1 cellular context compared by ENCODE assay signal in the genomic region with DNA sequence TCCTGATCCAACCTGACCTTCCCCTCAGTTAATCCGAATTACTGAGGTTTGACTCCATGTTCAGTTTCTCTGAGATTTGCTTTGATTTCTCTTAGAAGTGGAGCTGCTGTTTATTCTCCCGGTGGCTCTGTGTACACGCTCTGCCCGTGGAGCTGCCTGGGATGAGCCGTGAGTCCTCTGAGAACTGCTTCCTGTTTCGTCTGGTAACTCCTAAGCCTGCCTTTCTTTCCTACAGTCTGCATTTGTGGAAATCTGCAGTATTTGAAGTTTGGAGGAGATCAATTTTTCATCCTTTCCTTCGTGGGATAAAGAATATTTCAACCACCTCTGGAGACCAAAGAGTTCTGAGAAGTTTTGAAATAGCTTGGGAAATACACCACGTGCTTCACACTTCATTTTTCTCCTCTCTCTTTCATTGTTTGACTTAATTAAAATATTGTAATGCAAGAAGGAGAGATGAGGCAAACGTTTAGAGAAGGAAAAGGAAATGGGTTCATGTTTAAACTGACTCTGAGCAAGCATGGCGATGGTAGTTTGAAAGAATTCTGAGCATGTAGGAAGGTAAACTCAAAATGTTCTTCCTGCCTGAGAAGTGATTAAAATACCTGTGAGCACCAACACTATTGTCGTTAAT.
TF ChIP-seq lines count a peak whose summit lies in the region.

No MANE protein-coding gene starts in this region.

TF ChIP-seq in HepG2, 621 proteins besides CTCF, POLR2A, EP300 and RAD21 (continued from another document and continues in another):
- TF ChIP-seq, protein P1, sequence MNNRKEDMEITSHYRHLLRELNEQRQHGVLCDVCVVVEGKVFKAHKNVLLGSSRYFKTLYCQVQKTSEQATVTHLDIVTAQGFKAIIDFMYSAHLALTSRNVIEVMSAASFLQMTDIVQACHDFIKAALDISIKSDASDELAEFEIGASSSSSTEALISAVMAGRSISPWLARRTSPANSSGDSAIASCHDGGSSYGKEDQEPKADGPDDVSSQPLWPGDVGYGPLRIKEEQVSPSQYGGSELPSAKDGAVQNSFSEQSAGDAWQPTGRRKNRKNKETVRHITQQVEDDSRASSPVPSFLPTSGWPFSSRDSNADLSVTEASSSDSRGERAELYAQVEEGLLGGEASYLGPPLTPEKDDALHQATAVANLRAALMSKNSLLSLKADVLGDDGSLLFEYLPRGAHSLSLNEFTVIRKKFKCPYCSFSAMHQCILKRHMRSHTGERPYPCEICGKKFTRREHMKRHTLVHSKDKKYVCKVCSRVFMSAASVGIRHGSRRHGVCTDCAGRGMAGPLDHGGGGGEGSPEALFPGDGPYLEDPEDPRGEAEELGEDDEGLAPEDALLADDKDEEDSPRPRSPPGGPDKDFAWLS (CRISPR knock-in tag; IDR thresholded peaks at IDR 0.05; ENCODE audit: borderline replicate concordance): no peak
- peak; percentile 33; the same call in 1 of the 2 replicates for TF ChIP-seq RXRB (CRISPR knock-in tag; IDR thresholded peaks at IDR 0.05; ENCODE audit: borderline replicate concordance)
- no peak for TF ChIP-seq KLF6 (CRISPR knock-in tag; IDR thresholded peaks at IDR 0.05)
- TF ChIP-seq, protein P2, sequence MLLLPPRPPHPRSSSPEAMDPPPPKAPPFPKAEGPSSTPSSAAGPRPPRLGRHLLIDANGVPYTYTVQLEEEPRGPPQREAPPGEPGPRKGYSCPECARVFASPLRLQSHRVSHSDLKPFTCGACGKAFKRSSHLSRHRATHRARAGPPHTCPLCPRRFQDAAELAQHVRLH (CRISPR knock-in tag; IDR thresholded peaks at IDR 0.05; ENCODE audit: borderline replicate concordance, low read depth): no peak
- no peak for TF ChIP-seq GLI4 (CRISPR knock-in tag; IDR thresholded peaks at IDR 0.05; ENCODE audit: borderline replicate concordance)
- no peak for TF ChIP-seq TBL1XR1 (IDR thresholded peaks at IDR 0.05; ENCODE audit: borderline replicate concordance, low read length, partially characterized antibody)
- TF ChIP-seq, protein P3, sequence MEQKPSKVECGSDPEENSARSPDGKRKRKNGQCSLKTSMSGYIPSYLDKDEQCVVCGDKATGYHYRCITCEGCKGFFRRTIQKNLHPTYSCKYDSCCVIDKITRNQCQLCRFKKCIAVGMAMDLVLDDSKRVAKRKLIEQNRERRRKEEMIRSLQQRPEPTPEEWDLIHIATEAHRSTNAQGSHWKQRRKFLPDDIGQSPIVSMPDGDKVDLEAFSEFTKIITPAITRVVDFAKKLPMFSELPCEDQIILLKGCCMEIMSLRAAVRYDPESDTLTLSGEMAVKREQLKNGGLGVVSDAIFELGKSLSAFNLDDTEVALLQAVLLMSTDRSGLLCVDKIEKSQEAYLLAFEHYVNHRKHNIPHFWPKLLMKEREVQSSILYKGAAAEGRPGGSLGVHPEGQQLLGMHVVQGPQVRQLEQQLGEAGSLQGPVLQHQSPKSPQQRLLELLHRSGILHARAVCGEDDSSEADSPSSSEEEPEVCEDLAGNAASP (CRISPR knock-in tag; IDR thresholded peaks at IDR 0.05; ENCODE audit: borderline replicate concordance): peak; percentile 46; the same call in 1 of the 2 replicates
- no peak for TF ChIP-seq ARID2 (CRISPR knock-in tag; IDR thresholded peaks at IDR 0.05; ENCODE audit: borderline replicate concordance)
- TF ChIP-seq, protein P4, sequence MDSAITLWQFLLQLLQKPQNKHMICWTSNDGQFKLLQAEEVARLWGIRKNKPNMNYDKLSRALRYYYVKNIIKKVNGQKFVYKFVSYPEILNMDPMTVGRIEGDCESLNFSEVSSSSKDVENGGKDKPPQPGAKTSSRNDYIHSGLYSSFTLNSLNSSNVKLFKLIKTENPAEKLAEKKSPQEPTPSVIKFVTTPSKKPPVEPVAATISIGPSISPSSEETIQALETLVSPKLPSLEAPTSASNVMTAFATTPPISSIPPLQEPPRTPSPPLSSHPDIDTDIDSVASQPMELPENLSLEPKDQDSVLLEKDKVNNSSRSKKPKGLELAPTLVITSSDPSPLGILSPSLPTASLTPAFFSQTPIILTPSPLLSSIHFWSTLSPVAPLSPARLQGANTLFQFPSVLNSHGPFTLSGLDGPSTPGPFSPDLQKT (CRISPR knock-in tag; IDR thresholded peaks at IDR 0.05; ENCODE audit: borderline replicate concordance): no peak
- no peak for TF ChIP-seq ZNF33A (CRISPR knock-in tag; IDR thresholded peaks at IDR 0.05; ENCODE audit: borderline replicate concordance)
- TF ChIP-seq ZNF124 (CRISPR knock-in tag; IDR thresholded peaks at IDR 0.05): no peak
- TF ChIP-seq ATRX (CRISPR knock-in tag; IDR thresholded peaks at IDR 0.05; ENCODE audit: borderline replicate concordance): no peak
- TF ChIP-seq SNRNP70 (IDR thresholded peaks at IDR 0.05; ENCODE audit: low read depth, low read length): no peak
- no peak for TF ChIP-seq ZNF749 (CRISPR knock-in tag; IDR thresholded peaks at IDR 0.05; ENCODE audit: borderline replicate concordance)
- no peak for TF ChIP-seq ZBTB3 (CRISPR knock-in tag; IDR thresholded peaks at IDR 0.05; ENCODE audit: borderline replicate concordance, low read depth)
- TF ChIP-seq, protein P5, sequence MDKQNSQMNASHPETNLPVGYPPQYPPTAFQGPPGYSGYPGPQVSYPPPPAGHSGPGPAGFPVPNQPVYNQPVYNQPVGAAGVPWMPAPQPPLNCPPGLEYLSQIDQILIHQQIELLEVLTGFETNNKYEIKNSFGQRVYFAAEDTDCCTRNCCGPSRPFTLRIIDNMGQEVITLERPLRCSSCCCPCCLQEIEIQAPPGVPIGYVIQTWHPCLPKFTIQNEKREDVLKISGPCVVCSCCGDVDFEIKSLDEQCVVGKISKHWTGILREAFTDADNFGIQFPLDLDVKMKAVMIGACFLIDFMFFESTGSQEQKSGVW (CRISPR knock-in tag; IDR thresholded peaks at IDR 0.05; ENCODE audit: borderline replicate concordance): no peak
- TF ChIP-seq MEF2D (CRISPR knock-in tag; IDR thresholded peaks at IDR 0.05): no peak
- TF ChIP-seq, protein P6, sequence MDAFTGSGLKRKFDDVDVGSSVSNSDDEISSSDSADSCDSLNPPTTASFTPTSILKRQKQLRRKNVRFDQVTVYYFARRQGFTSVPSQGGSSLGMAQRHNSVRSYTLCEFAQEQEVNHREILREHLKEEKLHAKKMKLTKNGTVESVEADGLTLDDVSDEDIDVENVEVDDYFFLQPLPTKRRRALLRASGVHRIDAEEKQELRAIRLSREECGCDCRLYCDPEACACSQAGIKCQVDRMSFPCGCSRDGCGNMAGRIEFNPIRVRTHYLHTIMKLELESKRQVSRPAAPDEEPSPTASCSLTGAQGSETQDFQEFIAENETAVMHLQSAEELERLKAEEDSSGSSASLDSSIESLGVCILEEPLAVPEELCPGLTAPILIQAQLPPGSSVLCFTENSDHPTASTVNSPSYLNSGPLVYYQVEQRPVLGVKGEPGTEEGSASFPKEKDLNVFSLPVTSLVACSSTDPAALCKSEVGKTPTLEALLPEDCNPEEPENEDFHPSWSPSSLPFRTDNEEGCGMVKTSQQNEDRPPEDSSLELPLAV (CRISPR knock-in tag; conservative IDR thresholded peaks at IDR 0.05; ENCODE audit: low read depth): no peak
- TF ChIP-seq ADNP (CRISPR knock-in tag; IDR thresholded peaks at IDR 0.05): no peak
- no peak for TF ChIP-seq SSRP1 (CRISPR knock-in tag; IDR thresholded peaks at IDR 0.05)
- no peak for TF ChIP-seq KLF9 (CRISPR knock-in tag; IDR thresholded peaks at IDR 0.05; ENCODE audit: low read depth)
- TF ChIP-seq WIZ (CRISPR knock-in tag; IDR thresholded peaks at IDR 0.05): no peak
- TF ChIP-seq REL (CRISPR knock-in tag; conservative IDR thresholded peaks at IDR 0.05): no peak
- no peak for TF ChIP-seq ZNF510 (CRISPR knock-in tag; IDR thresholded peaks at IDR 0.05; ENCODE audit: low read depth)
- no peak for TF ChIP-seq ZNF746 (CRISPR knock-in tag; IDR thresholded peaks at IDR 0.05)
- TF ChIP-seq, protein P7, sequence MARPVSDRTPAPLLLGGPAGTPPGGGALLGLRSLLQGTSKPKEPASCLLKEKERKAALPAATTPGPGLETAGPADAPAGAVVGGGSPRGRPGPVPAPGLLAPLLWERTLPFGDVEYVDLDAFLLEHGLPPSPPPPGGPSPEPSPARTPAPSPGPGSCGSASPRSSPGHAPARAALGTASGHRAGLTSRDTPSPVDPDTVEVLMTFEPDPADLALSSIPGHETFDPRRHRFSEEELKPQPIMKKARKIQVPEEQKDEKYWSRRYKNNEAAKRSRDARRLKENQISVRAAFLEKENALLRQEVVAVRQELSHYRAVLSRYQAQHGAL (CRISPR knock-in tag; IDR thresholded peaks at IDR 0.05; ENCODE audit: not compliant biosample characterization): no peak
- TF ChIP-seq NR2F6 (IDR thresholded peaks at IDR 0.05): no peak
- TF ChIP-seq NR2F6 (CRISPR knock-in tag; IDR thresholded peaks at IDR 0.05): no peak
- no peak for TF ChIP-seq ZNF589 (CRISPR knock-in tag; conservative IDR thresholded peaks at IDR 0.05)
- no peak for TF ChIP-seq ZFP36L2 (CRISPR knock-in tag; IDR thresholded peaks at IDR 0.05)
- TF ChIP-seq NR2F1 (CRISPR knock-in tag; IDR thresholded peaks at IDR 0.05): no peak
- no peak for TF ChIP-seq PTBP1 (IDR thresholded peaks at IDR 0.05; ENCODE audit: low read depth, low read length, poor library complexity, severe bottlenecking)
- TF ChIP-seq ZNF234 (CRISPR knock-in tag; conservative IDR thresholded peaks at IDR 0.05): no peak
- TF ChIP-seq, protein P8, sequence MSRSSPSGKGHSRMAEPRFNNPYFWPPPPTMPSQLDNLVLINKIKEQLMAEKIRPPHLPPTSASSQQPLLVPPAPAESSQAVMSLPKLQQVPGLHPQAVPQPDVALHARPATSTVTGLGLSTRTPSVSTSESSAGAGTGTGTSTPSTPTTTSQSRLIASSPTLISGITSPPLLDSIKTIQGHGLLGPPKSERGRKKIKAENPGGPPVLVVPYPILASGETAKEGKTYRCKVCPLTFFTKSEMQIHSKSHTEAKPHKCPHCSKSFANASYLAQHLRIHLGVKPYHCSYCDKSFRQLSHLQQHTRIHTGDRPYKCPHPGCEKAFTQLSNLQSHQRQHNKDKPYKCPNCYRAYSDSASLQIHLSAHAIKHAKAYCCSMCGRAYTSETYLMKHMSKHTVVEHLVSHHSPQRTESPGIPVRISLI (CRISPR knock-in tag; IDR thresholded peaks at IDR 0.05; ENCODE audit: borderline replicate concordance): no peak
- TF ChIP-seq MED1 (CRISPR knock-in tag; IDR thresholded peaks at IDR 0.05): peak; percentile 67
- no peak for TF ChIP-seq HOXA3 (CRISPR knock-in tag; IDR thresholded peaks at IDR 0.05)
- no peak for TF ChIP-seq DNMT3B (CRISPR knock-in tag; conservative IDR thresholded peaks at IDR 0.05)
- no peak for TF ChIP-seq ZNF572 (CRISPR knock-in tag; IDR thresholded peaks at IDR 0.05)
- TF ChIP-seq ZNF713 (CRISPR knock-in tag; IDR thresholded peaks at IDR 0.05): no peak
- TF ChIP-seq, protein P9, sequence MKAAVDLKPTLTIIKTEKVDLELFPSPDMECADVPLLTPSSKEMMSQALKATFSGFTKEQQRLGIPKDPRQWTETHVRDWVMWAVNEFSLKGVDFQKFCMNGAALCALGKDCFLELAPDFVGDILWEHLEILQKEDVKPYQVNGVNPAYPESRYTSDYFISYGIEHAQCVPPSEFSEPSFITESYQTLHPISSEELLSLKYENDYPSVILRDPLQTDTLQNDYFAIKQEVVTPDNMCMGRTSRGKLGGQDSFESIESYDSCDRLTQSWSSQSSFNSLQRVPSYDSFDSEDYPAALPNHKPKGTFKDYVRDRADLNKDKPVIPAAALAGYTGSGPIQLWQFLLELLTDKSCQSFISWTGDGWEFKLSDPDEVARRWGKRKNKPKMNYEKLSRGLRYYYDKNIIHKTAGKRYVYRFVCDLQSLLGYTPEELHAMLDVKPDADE (CRISPR knock-in tag; IDR thresholded peaks at IDR 0.05): no peak
- TF ChIP-seq ZSCAN29 (CRISPR knock-in tag; conservative IDR thresholded peaks at IDR 0.05): no peak
- TF ChIP-seq POGZ (CRISPR knock-in tag; IDR thresholded peaks at IDR 0.05): peak; percentile 65; the same call in 1 of the 2 replicates
- no peak for TF ChIP-seq ZNF383 (CRISPR knock-in tag; IDR thresholded peaks at IDR 0.05; ENCODE audit: borderline replicate concordance)
- TF ChIP-seq IRX3 (CRISPR knock-in tag; IDR thresholded peaks at IDR 0.05; ENCODE audit: borderline replicate concordance, low read depth): no peak
- TF ChIP-seq, protein P10, sequence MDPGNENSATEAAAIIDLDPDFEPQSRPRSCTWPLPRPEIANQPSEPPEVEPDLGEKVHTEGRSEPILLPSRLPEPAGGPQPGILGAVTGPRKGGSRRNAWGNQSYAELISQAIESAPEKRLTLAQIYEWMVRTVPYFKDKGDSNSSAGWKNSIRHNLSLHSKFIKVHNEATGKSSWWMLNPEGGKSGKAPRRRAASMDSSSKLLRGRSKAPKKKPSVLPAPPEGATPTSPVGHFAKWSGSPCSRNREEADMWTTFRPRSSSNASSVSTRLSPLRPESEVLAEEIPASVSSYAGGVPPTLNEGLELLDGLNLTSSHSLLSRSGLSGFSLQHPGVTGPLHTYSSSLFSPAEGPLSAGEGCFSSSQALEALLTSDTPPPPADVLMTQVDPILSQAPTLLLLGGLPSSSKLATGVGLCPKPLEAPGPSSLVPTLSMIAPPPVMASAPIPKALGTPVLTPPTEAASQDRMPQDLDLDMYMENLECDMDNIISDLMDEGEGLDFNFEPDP (CRISPR knock-in tag; conservative IDR thresholded peaks at IDR 0.05): no peak
- TF ChIP-seq ZNF562 (CRISPR knock-in tag; IDR thresholded peaks at IDR 0.05; ENCODE audit: borderline replicate concordance): no peak
- TF ChIP-seq, protein P11, sequence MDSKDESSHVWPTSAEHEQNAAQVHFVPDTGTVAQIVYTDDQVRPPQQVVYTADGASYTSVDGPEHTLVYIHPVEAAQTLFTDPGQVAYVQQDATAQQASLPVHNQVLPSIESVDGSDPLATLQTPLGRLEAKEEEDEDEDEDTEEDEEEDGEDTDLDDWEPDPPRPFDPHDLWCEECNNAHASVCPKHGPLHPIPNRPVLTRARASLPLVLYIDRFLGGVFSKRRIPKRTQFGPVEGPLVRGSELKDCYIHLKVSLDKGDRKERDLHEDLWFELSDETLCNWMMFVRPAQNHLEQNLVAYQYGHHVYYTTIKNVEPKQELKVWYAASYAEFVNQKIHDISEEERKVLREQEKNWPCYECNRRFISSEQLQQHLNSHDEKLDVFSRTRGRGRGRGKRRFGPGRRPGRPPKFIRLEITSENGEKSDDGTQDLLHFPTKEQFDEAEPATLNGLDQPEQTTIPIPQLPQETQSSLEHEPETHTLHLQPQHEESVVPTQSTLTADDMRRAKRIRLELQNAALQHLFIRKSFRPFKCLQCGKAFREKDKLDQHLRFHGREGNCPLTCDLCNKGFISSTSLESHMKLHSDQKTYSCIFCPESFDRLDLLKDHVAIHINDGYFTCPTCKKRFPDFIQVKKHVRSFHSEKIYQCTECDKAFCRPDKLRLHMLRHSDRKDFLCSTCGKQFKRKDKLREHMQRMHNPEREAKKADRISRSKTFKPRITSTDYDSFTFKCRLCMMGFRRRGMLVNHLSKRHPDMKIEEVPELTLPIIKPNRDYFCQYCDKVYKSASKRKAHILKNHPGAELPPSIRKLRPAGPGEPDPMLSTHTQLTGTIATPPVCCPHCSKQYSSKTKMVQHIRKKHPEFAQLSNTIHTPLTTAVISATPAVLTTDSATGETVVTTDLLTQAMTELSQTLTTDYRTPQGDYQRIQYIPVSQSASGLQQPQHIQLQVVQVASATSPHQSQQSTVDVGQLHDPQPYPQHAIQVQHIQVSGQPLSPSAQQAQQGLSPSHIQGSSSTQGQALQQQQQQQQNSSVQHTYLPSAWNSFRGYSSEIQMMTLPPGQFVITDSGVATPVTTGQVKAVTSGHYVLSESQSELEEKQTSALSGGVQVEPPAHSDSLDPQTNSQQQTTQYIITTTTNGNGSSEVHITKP (CRISPR knock-in tag; IDR thresholded peaks at IDR 0.05; ENCODE audit: low read depth): no peak
- TF ChIP-seq AKAP8 (CRISPR knock-in tag; IDR thresholded peaks at IDR 0.05): no peak
- no peak for TF ChIP-seq TBX2 (CRISPR knock-in tag; IDR thresholded peaks at IDR 0.05; ENCODE audit: borderline replicate concordance)
- TF ChIP-seq ZC3H4 (CRISPR knock-in tag; IDR thresholded peaks at IDR 0.05; ENCODE audit: borderline replicate concordance): no peak
- TF ChIP-seq ZFP1 (CRISPR knock-in tag; IDR thresholded peaks at IDR 0.05): no peak
- TF ChIP-seq ZNF703 (CRISPR knock-in tag; IDR thresholded peaks at IDR 0.05; ENCODE audit: borderline replicate concordance): no peak
- TF ChIP-seq ZIK1 (CRISPR knock-in tag; IDR thresholded peaks at IDR 0.05; ENCODE audit: borderline replicate concordance, low read depth): no peak
